ENCODE assay signal across 8 cellular contexts in the genomic region with DNA sequence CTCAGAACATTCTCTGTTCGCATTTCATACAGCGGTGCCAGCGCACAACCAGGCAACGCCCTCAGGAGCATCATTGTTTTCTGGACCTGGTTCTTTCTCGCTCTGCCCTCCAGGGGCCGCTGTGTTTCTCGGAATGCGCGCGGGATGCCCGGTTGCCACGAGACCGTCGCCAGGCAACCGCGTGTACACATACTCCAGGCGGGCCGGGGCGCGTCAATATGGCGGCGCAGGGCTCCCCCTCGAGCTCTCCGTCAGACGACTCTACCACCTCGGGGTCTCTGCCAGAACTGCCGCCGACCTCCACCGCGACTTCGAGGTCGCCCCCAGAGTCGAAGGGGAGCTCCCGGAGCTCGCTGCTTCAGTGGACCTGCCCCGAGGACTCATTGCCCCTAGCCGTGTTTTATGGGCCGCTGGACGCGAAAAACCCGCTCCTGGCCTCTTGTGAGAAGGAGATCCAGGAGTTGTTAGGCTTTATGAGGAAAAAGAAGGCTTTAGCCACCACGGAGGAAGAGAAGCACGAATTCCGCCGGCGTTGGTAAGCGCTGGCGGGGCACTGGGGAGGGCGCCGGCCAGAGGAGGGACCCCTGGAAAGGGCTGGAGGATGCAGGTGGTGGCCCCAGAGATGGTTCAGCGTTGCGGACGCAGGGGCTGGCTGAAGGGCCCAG. TPM values are rescaled to one million over a fixed set of nuclear protein-coding genes. Genes with fewer than 3 reads are reported as not detected.
DNase-seq lines count a peak whose midpoint lies in the region; ATAC-seq and TF ChIP-seq lines count a peak whose summit lies in the region.

A gene with protein sequence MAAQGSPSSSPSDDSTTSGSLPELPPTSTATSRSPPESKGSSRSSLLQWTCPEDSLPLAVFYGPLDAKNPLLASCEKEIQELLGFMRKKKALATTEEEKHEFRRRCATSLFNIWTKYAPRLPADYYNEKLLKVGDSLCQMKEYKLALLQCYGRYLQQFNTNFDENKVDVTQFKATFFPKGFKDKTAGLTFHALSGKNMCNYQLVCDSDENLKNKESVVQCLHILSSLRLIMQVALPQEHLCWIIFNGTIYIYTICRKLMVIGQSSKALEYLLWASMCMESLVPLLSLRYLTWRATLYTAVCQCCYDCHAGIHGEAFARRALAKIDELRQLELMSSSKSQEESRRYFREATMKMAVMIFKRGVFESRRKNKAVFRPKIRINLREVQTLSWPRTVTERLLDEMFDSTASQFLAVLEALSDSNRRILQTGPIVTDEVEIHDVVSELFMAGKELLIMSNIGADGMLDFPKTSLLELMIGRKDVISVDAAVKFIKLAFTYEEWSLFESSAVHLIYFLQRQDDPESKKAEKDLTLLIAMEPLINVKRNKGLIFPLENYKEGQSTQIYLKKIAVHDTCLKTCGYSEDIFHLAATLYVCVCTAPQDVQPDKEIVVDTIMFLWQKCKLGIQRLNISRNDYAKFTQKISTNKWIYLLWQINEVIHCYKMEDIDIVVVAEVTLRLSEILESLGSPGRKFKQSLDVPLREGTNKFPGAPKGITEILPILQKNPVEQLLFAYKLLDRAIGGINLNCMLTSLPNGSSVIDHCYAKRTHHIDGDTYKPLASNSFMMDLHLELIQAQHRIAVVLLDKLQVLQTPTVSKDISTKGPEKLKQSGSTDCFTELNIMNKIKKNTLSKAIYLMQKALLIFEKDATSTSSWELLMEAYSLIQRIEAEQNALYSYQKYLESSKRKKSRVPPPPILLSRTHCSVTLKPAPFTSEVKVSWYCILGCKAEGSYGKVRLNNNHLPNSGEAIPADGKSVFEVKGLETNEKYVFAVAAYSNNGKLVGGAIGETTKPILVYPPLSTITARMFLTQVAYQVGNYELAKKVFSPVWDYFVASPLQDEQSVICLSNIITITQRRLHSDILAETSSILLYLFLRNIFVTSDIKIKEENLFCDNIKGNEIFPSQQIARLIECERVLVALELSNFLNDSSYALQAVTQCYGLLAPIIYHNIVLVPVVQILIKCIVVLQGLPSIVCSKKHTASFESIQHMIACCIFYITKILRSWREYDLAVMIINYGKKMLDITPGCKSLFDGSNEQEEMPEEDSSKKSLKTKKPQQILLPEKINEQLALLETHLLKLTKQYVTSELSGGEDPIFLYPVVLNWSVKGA (N-terminal part only) (plus strand): TSS at position 186 of the 665 bp plus-strand sequence. CDS start 33 bp downstream, at position 219.

- H3K27ac ChIP-seq in colonic mucosa = no peak within 1 kb of the TSS

- TF ChIP-seq CTCF in AG09309 (IDR thresholded peaks at IDR 0.05; ENCODE audit: control insufficient read depth, insufficient read depth, low read depth, low read length, missing control alignments) = peak; percentile 90
- TF ChIP-seq CTCF in colonic mucosa (IDR thresholded peaks at IDR 0.05) = peak; percentile 63

- peak; percentile 94 for ATAC-seq in GM19025 (IDR thresholded peaks at IDR 0.05; ENCODE audit: low read depth, unreplicated experiment)
- ATAC-seq in HG03342 (IDR thresholded peaks at IDR 0.05; ENCODE audit: unreplicated experiment) = peak; percentile 92

- H3K36me3 ChIP-seq in colonic mucosa = no peaks in the 10 kb centered on the region

- intact Hi-C loops in colonic mucosa (cut with DNase I) = no loop called here

- H3K9me3 ChIP-seq in colonic mucosa = no peaks in the 10 kb centered on the region

- peak; percentile 52 for DNase-seq in AG09309 (ENCODE audit: low read depth)
- DNase-seq in NCI-H446 treated with DMSO at 0.1 percent for 48 hours (lab: John Stamatoyannopoulos, UW) = peak; percentile 80
- DNase-seq in activated CD4-positive, alpha-beta T cell treated with anti-CD3 and anti-CD28 coated beads for 24 hours (ENCODE audit: low read depth in 2 of 2) = peak; percentile 89 to 92
- DNase-seq in colonic mucosa = peak; percentile 92
- DNase-seq in kidney tubule cell (ENCODE audit: low spot score) = peak; percentile 95
- DNase-seq in stimulated activated CD4-positive, alpha-beta T cell treated with anti-CD3 and anti-CD28 coated beads, Interleukin-1b, Interleukin-23, amount 100 ng/mL, for 1 hour (ENCODE audit: low read depth in 2 of 2) = peak; percentile 85 to 87

- no peaks in the 10 kb centered on the region for H3K4me1 ChIP-seq in colonic mucosa

- H3K4me3 ChIP-seq in AG09309 (ENCODE audit: control insufficient read depth, low read depth, low read length) = peak within 1 kb of the TSS; percentile 89
- peak within 1 kb of the TSS; percentile 39 for H3K4me3 ChIP-seq in colonic mucosa

- peak within 1 kb of the TSS in 1 of 2 donors; percentile 57 for H3K9ac ChIP-seq in colonic mucosa (ENCODE audit: low read depth in 2 of 2, low read length in 2 of 2)

- H3K27me3 ChIP-seq in colonic mucosa = no peaks in the 10 kb centered on the region

RNA-seq across cellular contexts. Expression of the gene that starts here (rescaled TPM):
- total RNA-seq in colonic mucosa = under 1 TPM; 0.32 TPM

Comparison
In these comparisons a context has a peak if more than half of its experiments do, and no peak if none do; other contexts are left out.
1. Peak in DNase-seq and H3K4me3 ChIP-seq in colonic mucosa; RNA of the gene not detected or under 1 TPM.